8 cellular contexts compared by ENCODE assay signal in the genomic region with DNA sequence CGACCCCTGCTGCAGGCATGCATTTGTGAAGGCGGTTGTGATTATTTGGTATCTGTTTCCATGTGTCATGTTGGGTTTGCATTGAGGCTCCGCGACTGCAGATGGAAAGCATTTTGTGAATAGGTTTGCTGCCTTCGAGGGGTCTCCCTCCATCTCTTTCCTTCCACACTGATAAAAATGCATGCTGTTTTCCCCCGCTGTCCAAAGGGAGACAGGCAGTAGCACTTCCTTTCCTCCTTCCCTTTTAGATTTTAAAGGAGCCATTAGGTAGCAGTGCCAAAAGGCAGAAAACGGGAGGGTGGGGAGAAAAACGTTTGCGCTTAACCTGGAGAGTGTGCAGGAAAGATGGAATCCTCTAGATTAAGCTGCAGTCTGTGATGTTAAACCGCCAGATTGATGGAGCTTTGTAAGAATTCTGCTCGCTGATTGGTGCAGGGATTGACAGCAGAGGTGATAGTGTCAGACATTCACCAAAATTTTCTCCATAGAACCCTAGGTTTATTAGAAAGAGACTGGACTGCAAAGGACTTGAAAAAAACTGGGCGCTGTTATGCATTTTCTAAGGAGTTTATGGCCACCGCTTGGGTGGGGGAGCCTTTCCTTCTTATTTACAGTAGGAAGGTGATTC. TPM values are rescaled to one million over a fixed set of nuclear protein-coding genes. Genes with fewer than 3 reads are reported as not detected.
A peak's percentile ranks its signal among the peaks of the same experiment; 100 is the strongest.
DNase-seq lines count a peak whose midpoint lies in the region; ATAC-seq and TF ChIP-seq lines count a peak whose summit lies in the region.

No MANE protein-coding gene starts in this region.

- H3K9me3 Mint-ChIP-seq in activated CD8-positive, alpha-beta T cell treated with anti-CD3 and anti-CD28 coated beads for 36 hours = no peaks in the 10 kb centered on the region

- CTCF ChIA-PET in activated CD8-positive, alpha-beta T cell treated with anti-CD3 and anti-CD28 coated beads for 36 hours (lab: Charles Lee) = interaction anchor here (1.0 to 3.7 kb wide), 5 partner anchors 13 to 345 kb away, joined by 3 to 69 read pairs (median 3); no protein-coding TSS in a partner anchor

- peak overlapping the region; percentile 85 for H3K4me3 Mint-ChIP-seq in activated CD8-positive, alpha-beta T cell treated with anti-CD3 and anti-CD28 coated beads for 36 hours

- no peaks in the 10 kb centered on the region for H3K27me3 Mint-ChIP-seq in activated CD8-positive, alpha-beta T cell treated with anti-CD3 and anti-CD28 coated beads for 36 hours

- peak; percentile 11 for ATAC-seq in activated CD8-positive, alpha-beta T cell treated with anti-CD3 and anti-CD28 coated beads for 36 hours
- ATAC-seq in HG03469 (IDR thresholded peaks at IDR 0.05; ENCODE audit: unreplicated experiment) = no peak

- peak overlapping the region; percentile 98 for H3K27ac Mint-ChIP-seq in activated CD8-positive, alpha-beta T cell treated with anti-CD3 and anti-CD28 coated beads for 36 hours

- intact Hi-C loops in activated CD8-positive, alpha-beta T cell treated with anti-CD3 and anti-CD28 coated beads for 36 hours (cut with micrococcal nuclease) = loop anchor here (5.0 to 10.0 kb wide), 3 partner anchors 65 to 303 kb away; a partner anchor contains a TSS
- intact Hi-C loops in head of caudate nucleus (cut with DNase I) = no loop called here

- DNase-seq in DMS 273 treated with DMSO at 0.1 percent for 48 hours (lab: John Stamatoyannopoulos, UW) = peak; percentile 31
- peak; percentile 27 for DNase-seq in MV-4-11 (lab: John Stamatoyannopoulos, UW)
- DNase-seq in activated CD8-positive, alpha-beta T cell treated with anti-CD3 and anti-CD28 coated beads for 36 hours = peak; percentile 46
- DNase-seq in head of caudate nucleus = peak in 24 of 42 donors; percentile 21 to 79 (median 45)
- DNase-seq in pons (ENCODE audit: low spot score) = peak; percentile 71
- DNase-seq in dedifferentiated amniotic fluid mesenchymal stem cell (ENCODE audit: extremely low spot score) = no peak
- no peak for DNase-seq in HuH-7 (ENCODE audit: low spot score)

- no peak for TF ChIP-seq CTCF in activated CD8-positive, alpha-beta T cell treated with anti-CD3 and anti-CD28 coated beads for 36 hours (IDR thresholded peaks at IDR 0.05)

- POLR2A ChIA-PET in activated CD8-positive, alpha-beta T cell treated with anti-CD3 and anti-CD28 coated beads for 36 hours (lab: Charles Lee) = interaction anchor here (0.7 to 2.7 kb wide), 11 partner anchors 9 to 314 kb away, joined by 3 to 27 read pairs (median 4); no protein-coding TSS in a partner anchor

- peaks cover 61% of the 10 kb centered on the region for H3K4me1 Mint-ChIP-seq in activated CD8-positive, alpha-beta T cell treated with anti-CD3 and anti-CD28 coated beads for 36 hours (ENCODE audit: low read depth)

- H3K36me3 Mint-ChIP-seq in activated CD8-positive, alpha-beta T cell treated with anti-CD3 and anti-CD28 coated beads for 36 hours (ENCODE audit: low read depth) = peaks cover 7% of the 10 kb centered on the region

RNA-seq across cellular contexts. Expression of a gene that starts 0.7 kb away (rescaled TPM):
- 10 to 100 TPM; 70.7 to 72.7 TPM for total RNA-seq in activated CD8-positive, alpha-beta T cell treated with anti-CD3 and anti-CD28 coated beads for 36 hours

Comparison
In these comparisons a context has a peak if more than half of its experiments do, and no peak if none do; other contexts are left out.
1. DNase-seq: peak in DMS 273 treated with DMSO at 0.1 percent for 48 hours (single experiment), MV-4-11 (single experiment), activated CD8-positive, alpha-beta T cell treated with anti-CD3 and anti-CD28 coated beads for 36 hours (single experiment), head of caudate nucleus (24 of 42) and pons (single experiment); none in dedifferentiated amniotic fluid mesenchymal stem cell (single experiment) and HuH-7 (single experiment).